ENCODE assay signal across 1 cellular context in genomic region chr6:44275749-44276648, GRCh38.
TF ChIP-seq lines count a peak whose summit lies in the region.

No MANE protein-coding gene starts in this region.

TF ChIP-seq in HepG2, 621 proteins besides CTCF, POLR2A, EP300 and RAD21 (continued from another document and continues in another):
- peak; percentile 79 for TF ChIP-seq THAP7 (CRISPR knock-in tag; IDR thresholded peaks at IDR 0.05)
- peak; percentile 99 for TF ChIP-seq ZNF263 (CRISPR knock-in tag; IDR thresholded peaks at IDR 0.05)
- TF ChIP-seq EED (CRISPR knock-in tag; IDR thresholded peaks at IDR 0.05): peak; percentile 48
- TF ChIP-seq ZNF614 (CRISPR knock-in tag; IDR thresholded peaks at IDR 0.05; ENCODE audit: borderline replicate concordance): no peak
- no peak for TF ChIP-seq TFAP4 (IDR thresholded peaks at IDR 0.05; ENCODE audit: borderline replicate concordance, low read depth)
- peak; percentile 27; the same call in 1 of the 2 replicates for TF ChIP-seq NR0B2 (CRISPR knock-in tag; IDR thresholded peaks at IDR 0.05)
- TF ChIP-seq DR1 (CRISPR knock-in tag; IDR thresholded peaks at IDR 0.05): peak; percentile 28; the same call in 1 of the 2 replicates
- no peak for TF ChIP-seq DMTF1 (CRISPR knock-in tag; IDR thresholded peaks at IDR 0.05)
- TF ChIP-seq GABPA (IDR thresholded peaks at IDR 0.05; ENCODE audit: low read depth, low read length): no peak
- no peak for TF ChIP-seq GABPA (CRISPR knock-in tag; IDR thresholded peaks at IDR 0.05; ENCODE audit: low read depth)
- no peak; the same call in 1 of the 2 replicates for TF ChIP-seq ZNF547 (CRISPR knock-in tag; IDR thresholded peaks at IDR 0.05)
- TF ChIP-seq MTERF4 (CRISPR knock-in tag; IDR thresholded peaks at IDR 0.05): no peak
- peak; percentile 11; the same call in 1 of the 2 replicates for TF ChIP-seq PATZ1 (CRISPR knock-in tag; IDR thresholded peaks at IDR 0.05)
- no peak for TF ChIP-seq ZNF260 (CRISPR knock-in tag; IDR thresholded peaks at IDR 0.05; ENCODE audit: borderline replicate concordance, low read depth)
- no peak for TF ChIP-seq ZNF496 (CRISPR knock-in tag; IDR thresholded peaks at IDR 0.05; ENCODE audit: insufficient replicate concordance)
- peak; percentile 87 for TF ChIP-seq ZNF687 (CRISPR knock-in tag; IDR thresholded peaks at IDR 0.05)
- no peak for TF ChIP-seq RARG (CRISPR knock-in tag; IDR thresholded peaks at IDR 0.05; ENCODE audit: low read depth)
- peak; percentile 62 for TF ChIP-seq UBTF (CRISPR knock-in tag; IDR thresholded peaks at IDR 0.05)
- no peak for TF ChIP-seq ZNF816 (CRISPR knock-in tag; IDR thresholded peaks at IDR 0.05; ENCODE audit: borderline replicate concordance)
- no peak for TF ChIP-seq AGO1 (IDR thresholded peaks at IDR 0.05; ENCODE audit: low read depth, low read length, poor library complexity, severe bottlenecking)
- TF ChIP-seq TOPORS (CRISPR knock-in tag; IDR thresholded peaks at IDR 0.05): 0 out of 2 replicates have a peak, but pooled peaks have one; percentile 8
- no peak for TF ChIP-seq ZNF513 (CRISPR knock-in tag; conservative IDR thresholded peaks at IDR 0.05)
- no peak for TF ChIP-seq ZNF318 (CRISPR knock-in tag; IDR thresholded peaks at IDR 0.05)
- TF ChIP-seq ZNF556 (CRISPR knock-in tag; IDR thresholded peaks at IDR 0.05; ENCODE audit: borderline replicate concordance): no peak
- no peak for TF ChIP-seq IRF9 (CRISPR knock-in tag; IDR thresholded peaks at IDR 0.05; ENCODE audit: borderline replicate concordance)
